In the genomic region with DNA sequence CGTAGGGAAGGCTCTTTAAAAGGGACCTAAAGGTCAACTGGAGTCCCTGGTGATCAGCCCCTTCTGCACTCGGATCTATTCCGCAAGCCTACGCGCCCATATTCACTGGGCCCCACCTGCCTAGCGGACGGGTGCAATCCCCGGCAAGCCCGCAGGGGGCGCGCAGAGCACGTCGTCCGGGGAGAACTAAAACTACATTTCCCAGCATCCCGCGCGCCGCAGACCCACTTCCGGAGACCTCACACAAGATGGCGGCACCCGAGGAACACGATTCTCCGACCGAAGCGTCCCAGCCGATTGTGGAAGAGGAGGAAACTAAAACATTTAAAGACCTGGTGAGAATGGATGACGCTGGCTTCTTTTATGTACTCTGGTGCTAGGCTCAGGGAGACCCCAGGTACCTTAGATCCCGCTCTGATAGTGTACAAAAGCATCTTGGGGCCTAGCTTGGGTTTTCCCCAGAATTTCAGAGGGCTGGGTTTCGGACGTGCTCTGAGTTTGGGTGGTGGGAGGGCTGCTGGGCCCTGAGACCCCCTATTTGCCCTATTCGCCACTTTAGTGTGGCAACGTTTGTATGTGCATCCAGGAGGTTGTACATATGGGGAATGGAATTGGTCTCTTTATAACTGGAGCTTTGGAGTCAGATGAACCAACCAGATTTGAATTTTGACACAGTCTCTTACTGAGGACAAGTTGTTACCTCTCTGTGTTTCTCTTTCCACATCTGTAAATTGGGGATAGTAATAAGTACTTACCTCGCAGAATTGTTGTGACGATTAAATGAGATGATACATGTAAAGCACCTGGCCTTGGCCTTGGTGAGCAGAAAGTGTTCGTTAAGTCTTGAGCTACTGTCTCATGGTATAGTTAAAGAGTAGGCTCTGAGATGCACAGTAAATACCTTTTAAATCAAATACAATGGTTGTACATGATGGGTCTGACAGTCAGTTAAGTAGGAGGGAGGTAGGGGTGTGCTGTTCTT, we compare ENCODE assay signal across 8 cellular contexts.
DNase-seq lines count a peak whose midpoint lies in the region; ATAC-seq lines count a peak whose summit lies in the region.

A gene (plus strand): TSS at position 227 of the 982 bp plus-strand sequence. CDS start 22 bp downstream, at position 249.

- peaks cover 32% of the 10 kb centered on the region for H3K36me3 Mint-ChIP-seq in central memory CD8-positive, alpha-beta T cell (ENCODE audit: insufficient read depth)

- no peaks in the 10 kb centered on the region for H3K27me3 Mint-ChIP-seq in central memory CD8-positive, alpha-beta T cell

- H3K4me1 Mint-ChIP-seq in central memory CD8-positive, alpha-beta T cell = peaks cover 54% of the 10 kb centered on the region

- H3K27ac Mint-ChIP-seq in central memory CD8-positive, alpha-beta T cell (ENCODE audit: low read depth) = peak within 1 kb of the TSS; percentile 96

- peak within 1 kb of the TSS; percentile 98 for H3K4me3 Mint-ChIP-seq in central memory CD8-positive, alpha-beta T cell

- ATAC-seq in GM18870 (IDR thresholded peaks at IDR 0.05; ENCODE audit: unreplicated experiment) (peak; percentile 67), HG03135 (IDR thresholded peaks at IDR 0.05; ENCODE audit: unreplicated experiment) (peak; percentile 76)
- peak; percentile 80 for ATAC-seq in central memory CD8-positive, alpha-beta T cell (replicated peaks; ENCODE audit: extremely low read depth, poor library complexity, severe bottlenecking)

- DNase-seq in AG08395 (ENCODE audit: low spot score) = peak; percentile 92
- peak; percentile 96 for DNase-seq in NCI-H345 (lab: John Stamatoyannopoulos, UW)
- peak; percentile 95 to 99 (median 97) for DNase-seq in activated CD4-positive, CD25-positive, alpha-beta regulatory T cell (lab: John Stamatoyannopoulos, UW)
- peak; percentile 93 to 99 for DNase-seq in central memory CD8-positive, alpha-beta T cell (ENCODE audit: low spot score in 2 of 2)
- DNase-seq in islet precursor cell = peak; percentile 98
- DNase-seq in stimulated activated CD4-positive, alpha-beta T cell treated with anti-CD3 and anti-CD28 coated beads, Interleukin-12 subunit alpha, Interleukin-12 subunit beta, amount 100 ng/mL, for 48 hours (ENCODE audit: low read depth in 2 of 3, low spot score in 1 of 3) = peak; percentile 94 to 98 (median 97)

- H3K9me3 Mint-ChIP-seq in central memory CD8-positive, alpha-beta T cell = no peaks in the 10 kb centered on the region

Comparison
In these comparisons a context has a peak if more than half of its experiments do, and no peak if none do; other contexts are left out.
1. Peak in every context shown above with its lines: DNase-seq and ATAC-seq.